In genomic region chr1:16464917-16465625, GRCh38 we compare ENCODE assay signal across 1 cellular context.
TF ChIP-seq lines count a peak whose summit lies in the region.

No MANE protein-coding gene starts in this region.

TF ChIP-seq in IMR-90, 13 proteins besides CTCF, POLR2A, EP300 and RAD21:
- TF ChIP-seq CHD1 (IDR thresholded peaks at IDR 0.05; ENCODE audit: low read depth, low read length) (no peak), MAFK (IDR thresholded peaks at IDR 0.05; ENCODE audit: low read depth, low read length) (no peak), BHLHE40 (IDR thresholded peaks at IDR 0.05; ENCODE audit: low read depth, low read length) (no peak), MXI1 (IDR thresholded peaks at IDR 0.05; ENCODE audit: borderline replicate concordance, low read depth, low read length) (no peak), FOS (IDR thresholded peaks at IDR 0.05; ENCODE audit: low read depth, low read length) (no peak), MAZ (IDR thresholded peaks at IDR 0.05; ENCODE audit: borderline replicate concordance, low read depth, low read length) (no peak), RCOR1 (IDR thresholded peaks at IDR 0.05; ENCODE audit: insufficient replicate concordance, low read length) (no peak), RFX5 (IDR thresholded peaks at IDR 0.05; ENCODE audit: low read depth, low read length) (no peak)
